ENCODE assay signal across 11 cellular contexts in the genomic region with DNA sequence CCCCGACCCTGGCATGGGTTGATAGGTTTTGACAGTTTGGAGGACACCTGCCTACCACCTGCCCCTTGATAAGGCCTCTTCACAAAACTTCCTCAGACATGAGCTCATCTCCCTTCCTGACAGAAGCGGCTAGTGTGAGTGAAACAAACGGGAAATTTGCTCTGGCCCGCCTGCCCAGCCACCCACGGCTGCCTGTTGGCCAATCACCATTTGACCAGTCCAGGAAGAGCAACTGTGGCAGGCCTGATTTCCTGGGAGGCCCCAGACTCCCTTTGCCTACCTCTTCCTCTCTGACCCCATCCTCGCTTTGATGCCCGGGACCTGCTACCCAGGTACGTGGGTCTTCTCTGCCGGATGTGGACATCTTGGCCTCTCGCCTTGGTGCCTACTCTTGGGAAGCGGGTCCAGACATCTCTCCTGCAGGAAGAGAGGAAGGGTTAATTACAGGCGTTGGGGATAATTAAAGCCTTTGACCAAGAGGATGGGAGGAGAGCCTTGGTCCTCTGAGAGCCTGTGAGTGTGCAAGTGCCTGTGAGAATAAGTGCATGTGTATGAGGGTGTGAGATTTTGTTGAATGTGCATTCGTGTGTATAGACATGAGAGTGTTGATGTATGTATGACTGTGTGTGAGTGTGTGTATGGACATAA. TPM values are rescaled to one million over a fixed set of nuclear protein-coding genes. Genes with fewer than 3 reads are reported as not detected.
DNase-seq lines count a peak whose midpoint lies in the region; ATAC-seq and TF ChIP-seq lines count a peak whose summit lies in the region.
"Had no signal": no experiment of that assay in that cellular context is flagged by ENCODE, and none has a peak within 500 bp of the region (broad histone marks: within the 10 kb centered on the region; RNA-seq: fewer than 3 reads in every experiment).

No MANE protein-coding gene starts in this region.

- no peaks in the 10 kb centered on the region for H3K36me3 ChIP-seq in CD8-positive, alpha-beta memory T cell (ENCODE audit: insufficient read depth, low read length)
- H3K36me3 ChIP-seq in WERI-Rb-1 = no peaks in the 10 kb centered on the region
- H3K36me3 ChIP-seq: left lung had no signal

- POLR2A ChIA-PET in CD8-positive, alpha-beta memory T cell (lab: Charles Lee) = no interaction called here
- POLR2A ChIA-PET in T-cell (lab: Charles Lee) = no interaction called here

- H3K27me3 ChIP-seq in CD8-positive, alpha-beta memory T cell (ENCODE audit: insufficient read depth, low read length, poor library complexity, severe bottlenecking) = peaks cover 23% of the 10 kb centered on the region
- H3K27me3 ChIP-seq in WERI-Rb-1 (ENCODE audit: insufficient read depth, low read depth, severe bottlenecking) = peaks cover 31% of the 10 kb centered on the region

- H3K4me3 ChIP-seq in CD8-positive, alpha-beta memory T cell (ENCODE audit: low read length) = no peak overlapping the region
- H3K4me3 ChIP-seq in fibroblast of pulmonary artery (replicated peaks; ENCODE audit: low read depth, low read length) (no peak overlapping the region), WERI-Rb-1 (ENCODE audit: low read depth, low read length) (no peak overlapping the region)

- peak overlapping the region in 5 of 7 donors; percentile 0 to 41 (median 28) for H3K4me3 Mint-ChIP-seq in CD8-positive, alpha-beta memory T cell
- peak overlapping the region; percentile 0 to 56 (median 29) for H3K4me3 Mint-ChIP-seq in T-cell

- CTCF ChIA-PET in CD8-positive, alpha-beta memory T cell (lab: Charles Lee) = interaction anchor here (1.0 to 2.0 kb wide), 3 partner anchors 11 to 78 kb away, joined by 3 to 6 read pairs (median 4); no protein-coding TSS in a partner anchor
- CTCF ChIA-PET in T-cell (lab: Charles Lee) = interaction anchor here (0.6 kb wide), 2 partner anchors 29 to 260 kb away, joined by 5 to 6 read pairs; no protein-coding TSS in a partner anchor

- DNase-seq in CD8-positive, alpha-beta memory T cell = no peak
- DNase-seq in T-cell (no peak), fibroblast of pulmonary artery (ENCODE audit: low read depth) (peak; percentile 60), retina (peak; percentile 37), WERI-Rb-1 (no peak), NCI-H82 treated with DMSO at 0.1 percent for 48 hours (lab: John Stamatoyannopoulos, UW; ENCODE audit: unreplicated experiment) (no peak), NCI-H82 (lab: John Stamatoyannopoulos, UW) (no peak)
- DNase-seq: cortex of kidney; left lung; stimulated activated CD4-positive, alpha-beta T cell treated with anti-CD3 and anti-CD28 coated beads, Interleukin-4, amount 100 ng/mL, for 24 hours had no signal

- H3K4me1 ChIP-seq in CD8-positive, alpha-beta memory T cell (ENCODE audit: insufficient read depth, low read length) = peaks cover 57% of the 10 kb centered on the region

- no peaks in the 10 kb centered on the region for H3K9me3 ChIP-seq in CD8-positive, alpha-beta memory T cell (ENCODE audit: low read length)
- H3K9me3 ChIP-seq in WERI-Rb-1 (ENCODE audit: severe bottlenecking) = no peaks in the 10 kb centered on the region
- H3K9me3 ChIP-seq: left lung had no signal

- no peak for ATAC-seq in T-cell (replicated peaks in 1 of 4)
- ATAC-seq in HG02588 (IDR thresholded peaks at IDR 0.05; ENCODE audit: unreplicated experiment) = no peak

- no peaks in the 10 kb centered on the region for H3K36me3 Mint-ChIP-seq in CD8-positive, alpha-beta memory T cell
- no peaks in the 10 kb centered on the region for H3K36me3 Mint-ChIP-seq in T-cell

- TF ChIP-seq CTCF in fibroblast of pulmonary artery (IDR thresholded peaks at IDR 0.05; ENCODE audit: low read length, missing control alignments) (no peak), WERI-Rb-1 (IDR thresholded peaks at IDR 0.05; ENCODE audit: low read depth, low read length) (no peak)

- H3K9me3 Mint-ChIP-seq in CD8-positive, alpha-beta memory T cell = no peaks in the 10 kb centered on the region
- H3K9me3 Mint-ChIP-seq in T-cell = no peaks in the 10 kb centered on the region

- peak overlapping the region in 4 of 8 donors; percentile 8 to 69 (median 16) for H3K27ac Mint-ChIP-seq in CD8-positive, alpha-beta memory T cell
- peak overlapping the region; percentile 41 to 48 for H3K27ac Mint-ChIP-seq in T-cell

- H3K4me1 Mint-ChIP-seq in CD8-positive, alpha-beta memory T cell = peaks cover 32 to 53% (median 38%) of the 10 kb centered on the region in 3 donors
- H3K4me1 Mint-ChIP-seq in T-cell = peaks cover 51 to 65% (median 59%) of the 10 kb centered on the region in 3 donors

- H3K27me3 Mint-ChIP-seq in CD8-positive, alpha-beta memory T cell = peaks cover 6 to 11% of the 10 kb centered on the region in 2 donors
- peaks cover 2 to 8% of the 10 kb centered on the region in 2 donors for H3K27me3 Mint-ChIP-seq in T-cell

- no peak overlapping the region for H3K27ac ChIP-seq in CD8-positive, alpha-beta memory T cell (ENCODE audit: low read depth, low read length)
- H3K27ac ChIP-seq in WERI-Rb-1 = no peak overlapping the region

RNA-seq across cellular contexts. Expression of a gene that starts 1.1 kb away (rescaled TPM):
- not detected for total RNA-seq in CD8-positive, alpha-beta memory T cell
- not detected for polyA plus RNA-seq in CD8-positive, alpha-beta memory T cell
- total RNA-seq in T-cell = under 1 TPM in 4 of 5 donors, not detected in 1; 0.19 to 0.66 (median 0.41) TPM

RNA-seq across cellular contexts. Expression of a gene that starts 55.5 kb away (rescaled TPM):
- 1 to 10 TPM; 6.8 to 7.8 TPM for total RNA-seq in CD8-positive, alpha-beta memory T cell
- polyA plus RNA-seq in CD8-positive, alpha-beta memory T cell = 12.7 TPM
- total RNA-seq in T-cell = 10 to 100 TPM in 3 of 5 donors, 1 to 10 TPM in 2; 7.0 to 17.6 (median 12.3) TPM

Comparison
In these comparisons a context has a peak if more than half of its experiments do, and no peak if none do; other contexts are left out.
1. DNase-seq: peak in fibroblast of pulmonary artery (single experiment) and retina (single experiment); none in CD8-positive, alpha-beta memory T cell (0 of 5), T-cell (0 of 34), WERI-Rb-1 (single experiment), NCI-H82 treated with DMSO at 0.1 percent for 48 hours (single experiment) and NCI-H82 (single experiment).